ENCODE assay signal across 21 cellular contexts in genomic region chr10:96921655-96922054, GRCh38.
"Had no signal": no experiment of that assay in that cellular context is flagged by ENCODE, and none has a peak within 500 bp of the region (broad histone marks: within the 10 kb centered on the region; RNA-seq: fewer than 3 reads in every experiment).

No MANE protein-coding gene starts in this region.

- ATAC-seq: activated CD4-positive, alpha-beta T cell treated with anti-CD3 and anti-CD28 coated beads for 36 hours; effector memory CD8-positive, alpha-beta T cell; naive thymus-derived CD8-positive, alpha-beta T cell had no signal

- H3K27ac ChIP-seq: adrenal gland, ascending aorta, parathyroid adenoma, tibial nerve had no signal

- H3K9ac ChIP-seq: parathyroid adenoma had no signal

- H3K9me3 ChIP-seq: adrenal gland, ascending aorta, tibial nerve had no signal

- H3K27me3 ChIP-seq: adrenal gland, ascending aorta, tibial nerve had no signal

- H3K4me3 ChIP-seq: adrenal gland, ascending aorta, tibial nerve had no signal

- H3K36me3 ChIP-seq: adrenal gland, ascending aorta had no signal

- H3K4me1 ChIP-seq: ascending aorta had no signal

- DNase-seq: activated CD4-positive, alpha-beta T cell treated with anti-CD3 and anti-CD28 coated beads for 36 hours; activated CD4-positive, alpha-beta T cell treated with anti-CD3 and anti-CD28 coated beads, Interleukin-2, amount 50 U/mL, for 4 hours; activated CD4-positive, CD25-positive, alpha-beta regulatory T cell; activated effector memory CD4-positive, alpha-beta T cell treated with anti-CD3 and anti-CD28 coated beads, Interleukin-2, amount 50 U/mL, for 16 hours; activated naive CD4-positive, alpha-beta T cell treated with anti-CD3 and anti-CD28 coated beads for 36 hours; activated naive CD8-positive, alpha-beta T cell treated with anti-CD3 and anti-CD28 coated beads for 36 hours; adrenal gland; caudate nucleus; cortex of kidney; effector memory CD8-positive, alpha-beta T cell; erythroblast; islet precursor cell; mammary epithelial cell; naive thymus-derived CD8-positive, alpha-beta T cell; nucleus accumbens; stimulated activated CD4-positive, alpha-beta T cell treated with anti-CD3 and anti-CD28 coated beads, Interleukin-2, amount 100 ng/mL, for 48 hours; stimulated activated naive CD4-positive, alpha-beta T cell treated with Interleukin-2 at 50 U/mL for 16 hours; T-helper 1 cell had no signal
